Comparison of ENCODE assay signal across 1 cellular context in the genomic region with DNA sequence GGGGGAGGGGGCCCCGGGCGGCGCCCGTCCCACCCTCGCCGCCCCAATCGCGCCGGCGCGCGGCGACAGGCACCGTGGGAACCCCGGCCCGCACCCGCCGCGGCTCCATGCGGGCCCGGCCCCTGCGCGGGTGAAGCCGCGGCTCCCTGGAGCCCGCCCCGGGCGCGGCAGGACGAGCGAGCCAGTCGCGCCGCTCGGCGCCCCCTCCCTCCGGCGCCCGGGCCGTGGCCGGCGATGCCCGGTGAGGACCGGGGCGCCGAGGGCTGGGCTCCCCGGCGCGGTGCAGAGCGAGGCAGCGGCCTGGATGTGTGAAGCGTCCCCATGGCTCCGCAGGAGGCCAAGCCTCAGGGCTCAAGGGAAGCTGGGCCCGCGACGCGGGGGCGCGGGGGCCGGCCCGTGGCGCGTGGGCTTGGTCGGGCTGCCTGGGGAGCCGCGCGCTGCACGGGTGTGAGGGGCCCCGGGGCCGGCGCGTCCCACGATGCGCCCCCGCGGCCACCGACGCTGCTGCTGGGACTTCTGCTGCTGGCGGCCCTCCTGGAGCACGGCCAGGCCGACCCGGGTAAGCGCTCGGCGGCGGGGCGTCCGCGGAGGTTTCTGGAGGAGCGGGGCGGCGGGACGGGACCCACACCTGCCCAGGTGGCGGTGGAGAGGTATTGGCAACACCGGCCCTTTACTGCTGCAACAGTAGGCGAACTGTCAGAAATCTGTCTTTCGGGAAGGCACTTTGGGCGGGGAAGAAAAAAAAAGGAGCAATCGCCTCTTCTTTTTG.
TF ChIP-seq lines count a peak whose summit lies in the region.

No MANE protein-coding gene starts in this region.

TF ChIP-seq in IMR-90, 13 proteins besides CTCF, POLR2A, EP300 and RAD21 (continued from another document):
- TF ChIP-seq, protein P1, sequence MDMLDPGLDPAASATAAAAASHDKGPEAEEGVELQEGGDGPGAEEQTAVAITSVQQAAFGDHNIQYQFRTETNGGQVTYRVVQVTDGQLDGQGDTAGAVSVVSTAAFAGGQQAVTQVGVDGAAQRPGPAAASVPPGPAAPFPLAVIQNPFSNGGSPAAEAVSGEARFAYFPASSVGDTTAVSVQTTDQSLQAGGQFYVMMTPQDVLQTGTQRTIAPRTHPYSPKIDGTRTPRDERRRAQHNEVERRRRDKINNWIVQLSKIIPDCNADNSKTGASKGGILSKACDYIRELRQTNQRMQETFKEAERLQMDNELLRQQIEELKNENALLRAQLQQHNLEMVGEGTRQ (IDR thresholded peaks at IDR 0.05; ENCODE audit: low read depth, low read length), result no peak
- TF ChIP-seq CEBPB (IDR thresholded peaks at IDR 0.05; ENCODE audit: low read depth, low read length) (no peak), MAFK (IDR thresholded peaks at IDR 0.05; ENCODE audit: low read depth, low read length) (no peak)
